Comparison of ENCODE assay signal across 21 cellular contexts in the genomic region with DNA sequence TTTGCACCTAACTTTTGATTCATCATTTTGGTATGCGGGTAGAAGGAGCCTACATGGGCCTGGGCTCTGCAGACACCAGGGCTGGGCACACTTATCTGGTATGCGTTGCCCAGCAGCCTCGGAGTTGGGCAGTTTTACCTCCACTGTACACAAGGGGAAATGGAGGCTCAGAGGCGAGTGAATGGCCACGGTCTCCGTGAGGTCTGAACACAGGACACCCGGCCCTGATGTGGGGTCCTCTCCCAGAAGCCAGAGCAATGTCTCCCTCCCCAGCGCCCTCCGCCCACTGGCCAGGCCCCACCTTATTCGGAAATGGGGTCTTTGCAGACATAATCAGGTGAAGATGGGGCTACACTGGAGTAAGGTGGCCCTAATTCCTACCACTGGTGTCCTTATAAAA.
"Had no signal": no experiment of that assay in that cellular context is flagged by ENCODE, and none has a peak within 500 bp of the region (broad histone marks: within the 10 kb centered on the region; RNA-seq: fewer than 3 reads in every experiment).

No MANE protein-coding gene starts in this region.

- H3K27ac ChIP-seq: coronary artery, epithelial cell of prostate, neutrophil, parathyroid adenoma had no signal

- H3K4me3 ChIP-seq: coronary artery, skin epidermis had no signal

- DNase-seq: activated CD4-positive, alpha-beta T cell treated with anti-CD3 and anti-CD28 coated beads for 1 hour; activated CD4-positive, alpha-beta T cell treated with anti-CD3 and anti-CD28 coated beads, Interleukin-2, amount 50 U/mL, for 4 hours; activated gamma-delta T cell; activated naive CD8-positive, alpha-beta T cell treated with anti-CD3 and anti-CD28 coated beads for 36 hours; amygdala; central memory CD4-positive, alpha-beta T cell; effector memory CD4-positive, alpha-beta T cell; foreskin melanocyte; natural killer cell; stimulated activated CD4-positive, alpha-beta T cell treated with anti-CD3 and anti-CD28 coated beads, Interleukin-4, amount 100 ng/mL, for 24 hours; stimulated activated naive CD4-positive, alpha-beta T cell; substantia nigra; T1000; trophoblast cell had no signal

- H3K9me3 ChIP-seq: neutrophil, SK-N-SH had no signal

- ATAC-seq: left colon, natural killer cell had no signal

- H3K27me3 ChIP-seq: neutrophil had no signal
